In genomic region chr1:71228236-71228635, GRCh38 we compare ENCODE assay signal across 23 cellular contexts.
DNase-seq lines count a peak whose midpoint lies in the region; ATAC-seq and TF ChIP-seq lines count a peak whose summit lies in the region.
"Had no signal": no experiment of that assay in that cellular context is flagged by ENCODE, and none has a peak within 500 bp of the region (broad histone marks: within the 10 kb centered on the region; RNA-seq: fewer than 3 reads in every experiment).

No MANE protein-coding gene starts in this region.

- H3K4me3 ChIP-seq in GM23248 (no peak overlapping the region), fibroblast of the aortic adventitia (ENCODE audit: low read depth, low read length) (no peak overlapping the region)
- H3K4me3 ChIP-seq: SJSA1 had no signal

- H3K79me2 ChIP-seq in GM23248 (ENCODE audit: insufficient read depth), result no peaks in the 10 kb centered on the region

- H3K9me3 Mint-ChIP-seq in WTC11, result no peaks in the 10 kb centered on the region

- no peak overlapping the region for H3K4me2 ChIP-seq in GM23248 (ENCODE audit: unreplicated experiment)

- CTCF ChIA-PET in WTC11 (lab: Charles Lee), result no interaction called here

- in situ Hi-C loops in GM23248 (cut with MboI), result loop anchor here (5.0 kb wide), 1 partner anchor 51 kb away; no protein-coding TSS in a partner anchor

- H3K9ac ChIP-seq in GM23248, result no peak overlapping the region

- no peak overlapping the region for H2AFZ ChIP-seq in GM23248

- H3K9me3 ChIP-seq in GM23248 (ENCODE audit: low read depth), result no peaks in the 10 kb centered on the region
- H3K9me3 ChIP-seq: SJSA1 had no signal

- no peaks in the 10 kb centered on the region for H3K27me3 Mint-ChIP-seq in WTC11 (ENCODE audit: low read depth)
- H3K27me3 Mint-ChIP-seq: CD4-positive, alpha-beta memory T cell had no signal

- TF ChIP-seq CTCF in fibroblast of the aortic adventitia (IDR thresholded peaks at IDR 0.05; ENCODE audit: insufficient read depth, low read length) (no peak), WTC11 (IDR thresholded peaks at IDR 0.05) (no peak)

- no peak overlapping the region for H3K27ac Mint-ChIP-seq in WTC11
- H3K27ac Mint-ChIP-seq: CD4-positive, alpha-beta memory T cell had no signal

- no peak for ATAC-seq in WTC11
- ATAC-seq: PC-3 had no signal

- 67 to 69% methylated on average over 4 of the region's 4 CpGs for WGBS in GM23248 (ENCODE audit: low coverage in 1 of 2, low lambda C conversion rate in 2 of 2, missing lambda C conversion rate in 2 of 2), 2 experiments

- no peaks in the 10 kb centered on the region for H3K36me3 ChIP-seq in GM23248 (ENCODE audit: low read depth)
- H3K36me3 ChIP-seq: SJSA1 had no signal

- POLR2A ChIA-PET in WTC11 (lab: Charles Lee), result interaction anchor here (0.8 kb wide), 1 partner anchor 13 kb away, joined by 3 read pairs; no protein-coding TSS in a partner anchor

- no peaks in the 10 kb centered on the region for H4K20me1 ChIP-seq in GM23248 (ENCODE audit: insufficient read depth)

- H3F3A ChIP-seq in GM23248 (ENCODE audit: insufficient read depth), result no peaks in the 10 kb centered on the region

- no peaks in the 10 kb centered on the region for H3K9me2 ChIP-seq in GM23248 (ENCODE audit: insufficient read depth)

- peaks cover 42% of the 10 kb centered on the region for H3K4me1 Mint-ChIP-seq in WTC11
- H3K4me1 Mint-ChIP-seq: CD4-positive, alpha-beta memory T cell had no signal

- H3K4me1 ChIP-seq in GM23248 (ENCODE audit: insufficient read depth), result peaks cover 8% of the 10 kb centered on the region

- no peak overlapping the region for H3K4me3 Mint-ChIP-seq in WTC11
- H3K4me3 Mint-ChIP-seq: CD4-positive, alpha-beta memory T cell had no signal

- H3K27ac ChIP-seq in GM23248, result no peak overlapping the region
- H3K27ac ChIP-seq: SJSA1 had no signal

- peak; percentile 9 for DNase-seq in GM23248
- DNase-seq in NCI-H446 treated with DMSO at 0.1 percent for 48 hours (lab: John Stamatoyannopoulos, UW), result peak; percentile 8
- DNase-seq in fibroblast of the aortic adventitia (ENCODE audit: low read depth), result peak; percentile 10
- no peak for DNase-seq in NK-92 (lab: John Stamatoyannopoulos, UW; ENCODE audit: unreplicated experiment)
- DNase-seq in NCI-H1930 (lab: John Stamatoyannopoulos, UW), result no peak
- DNase-seq in WTC11 (ENCODE audit: low spot score), result no peak
- DNase-seq in activated CD4-positive, alpha-beta T cell treated with anti-CD3 and anti-CD28 coated beads for 48 hours, result no peak
- DNase-seq: CD4-positive, alpha-beta memory T cell; DMS79; EL; GF-D8; HCEC 1CT; KBM-7; MV-4-11; NCI-H1105; NCI-H187; NCI-H2171 treated with DMSO at 0.1 percent for 48 hours; NCI-H345; NCI-H524; NCI-H774; NK-92 treated with Interleukin-12 subunit alpha and Interleukin-12 subunit beta, amount 100 ng/mL, for 24 hours; PC-3 had no signal

- H3K27me3 ChIP-seq in GM23248 (replicated peaks; ENCODE audit: insufficient read depth), result no peaks in the 10 kb centered on the region
- H3K27me3 ChIP-seq: SJSA1 had no signal

- no peaks in the 10 kb centered on the region for H3K36me3 Mint-ChIP-seq in WTC11
- H3K36me3 Mint-ChIP-seq: CD4-positive, alpha-beta memory T cell had no signal

TF ChIP-seq in WTC11, 78 proteins besides CTCF, POLR2A, EP300 and RAD21 (continues in another document):
- TF ChIP-seq GTF2I (CRISPR knock-in tag; conservative IDR thresholded peaks at IDR 0.05) (no peak), ZMAT4 (CRISPR knock-in tag; IDR thresholded peaks at IDR 0.05) (no peak), ZNF416 (CRISPR knock-in tag; IDR thresholded peaks at IDR 0.05) (no peak), HMGA2 (CRISPR knock-in tag; IDR thresholded peaks at IDR 0.05) (no peak), PRRX2 (CRISPR knock-in tag; IDR thresholded peaks at IDR 0.05) (no peak), E2F1 (CRISPR knock-in tag; IDR thresholded peaks at IDR 0.05) (no peak), ZNF232 (CRISPR knock-in tag; IDR thresholded peaks at IDR 0.05) (no peak), RORB (CRISPR knock-in tag; IDR thresholded peaks at IDR 0.05) (no peak), OVOL2 (CRISPR knock-in tag; IDR thresholded peaks at IDR 0.05; ENCODE audit: borderline replicate concordance) (no peak), PREB (CRISPR knock-in tag; IDR thresholded peaks at IDR 0.05; ENCODE audit: borderline replicate concordance) (no peak), SMAD3 (CRISPR knock-in tag; IDR thresholded peaks at IDR 0.05; ENCODE audit: borderline replicate concordance) (no peak), IRF1 (CRISPR knock-in tag; IDR thresholded peaks at IDR 0.05) (no peak), ARID4B (CRISPR knock-in tag; IDR thresholded peaks at IDR 0.05; ENCODE audit: borderline replicate concordance) (no peak)

Comparison
In these comparisons a context has a peak if more than half of its experiments do, and no peak if none do; other contexts are left out.
1. DNase-seq: peak in GM23248 (single experiment), NCI-H446 treated with DMSO at 0.1 percent for 48 hours (single experiment) and fibroblast of the aortic adventitia (single experiment); none in NK-92 (single experiment), NCI-H1930 (0 of 2), WTC11 (single experiment) and activated CD4-positive, alpha-beta T cell treated with anti-CD3 and anti-CD28 coated beads for 48 hours (single experiment).